In genomic region chr15:41666353-41666920, GRCh38 we compare ENCODE assay signal across 17 cellular contexts. TPM values are rescaled to one million over a fixed set of nuclear protein-coding genes. Genes with fewer than 3 reads are reported as not detected.
A peak's percentile ranks its signal among the peaks of the same experiment; 100 is the strongest.
DNase-seq lines count a peak whose midpoint lies in the region; ATAC-seq and TF ChIP-seq lines count a peak whose summit lies in the region.
"Had no signal": no experiment of that assay in that cellular context is flagged by ENCODE, and none has a peak within 500 bp of the region (broad histone marks: within the 10 kb centered on the region; RNA-seq: fewer than 3 reads in every experiment).

No MANE protein-coding gene starts in this region.

- H3K36me3 ChIP-seq in HEK293 (ENCODE audit: control insufficient read depth in 2 of 2, insufficient read depth in 1 of 2, low read length in 2 of 2) (peaks cover 0 to 11% of the 10 kb centered on the region in 2 experiments; a peak in 1 of 3 replicates), adipocyte (ENCODE audit: control insufficient read depth, insufficient read depth, low read length, severe bottlenecking) (peaks cover 4% of the 10 kb centered on the region), hepatocyte (replicated peaks; ENCODE audit: insufficient read depth, low read depth) (no peaks in the 10 kb centered on the region), sigmoid colon (no peaks in the 10 kb centered on the region)

- ATAC-seq in GM21737 (IDR thresholded peaks at IDR 0.05; ENCODE audit: unreplicated experiment) = no peak
- ATAC-seq: activated T-cell treated with anti-CD3 and anti-CD28 coated beads, Interleukin-2, amount 50 U/mL, for 4 hours; stimulated activated naive CD8-positive, alpha-beta T cell treated with anti-CD3 and anti-CD28 coated beads, Interleukin-15, amount 100 ng/mL, for 72 hours; upper lobe of right lung had no signal

- H3K4me1 ChIP-seq in HEK293 (ENCODE audit: control insufficient read depth, insufficient read depth, low read length) (peaks cover 15% of the 10 kb centered on the region), adipocyte (ENCODE audit: control insufficient read depth, insufficient read depth, low read length) (peaks cover 10% of the 10 kb centered on the region), hepatocyte (ENCODE audit: insufficient read depth) (peaks cover 11% of the 10 kb centered on the region), sigmoid colon (peaks cover 0 to 41% (median 29%) of the 10 kb centered on the region in 4 donors)

- TF ChIP-seq CTCF in HEK293 (tag by site-specific recombination; IDR thresholded peaks at IDR 0.05) (no peak), hepatocyte (IDR thresholded peaks at IDR 0.05; ENCODE audit: poor library complexity) (no peak), sigmoid colon (IDR thresholded peaks at IDR 0.05) (no peak)

- H3K9ac ChIP-seq in adipocyte (ENCODE audit: low read length) = no peak overlapping the region

- no peak for TF ChIP-seq POLR2A in sigmoid colon (IDR thresholded peaks at IDR 0.05)

- H3K27ac ChIP-seq in HEK293 (ENCODE audit: extremely low read depth, low read depth, low read length) = no peak overlapping the region
- H3K27ac ChIP-seq in hepatocyte = peak overlapping the region; percentile 21
- H3K27ac ChIP-seq in sigmoid colon = peak overlapping the region in 2 of 4 donors; percentile 19 to 20
- H3K27ac ChIP-seq: HL-60, upper lobe of right lung had no signal

- peaks cover 57% of the 10 kb centered on the region for H4K20me1 ChIP-seq in hepatocyte (ENCODE audit: insufficient read depth, poor library complexity, severe bottlenecking)

- POLR2A ChIA-PET in HEK293 (lab: Yijun Ruan, JAX) = no interaction called here

- no peak overlapping the region for H2AFZ ChIP-seq in hepatocyte

- no peak for TF ChIP-seq EP300 in sigmoid colon (IDR thresholded peaks at IDR 0.05)

- DNase-seq in ACHN (peak; percentile 15), adipocyte (ENCODE audit: low read depth) (peak; percentile 42), hepatocyte (ENCODE audit: low spot score) (no peak), sigmoid colon (no peak), NCI-H2196 treated with DMSO at 0.1 percent for 48 hours (lab: John Stamatoyannopoulos, UW; ENCODE audit: unreplicated experiment) (no peak)
- DNase-seq in activated CD4-positive, CD25-positive, alpha-beta regulatory T cell (lab: John Stamatoyannopoulos, UW) = no peak
- DNase-seq: activated T-cell treated with anti-CD3 and anti-CD28 coated beads, Interleukin-2, amount 50 U/mL, for 4 hours; COR-L47; effector memory CD4-positive, alpha-beta T cell; KBM-7; midbrain; NCI-H1105; stimulated activated naive CD8-positive, alpha-beta T cell treated with anti-CD3 and anti-CD28 coated beads, Interleukin-15, amount 100 ng/mL, for 72 hours; upper lobe of right lung had no signal

- CTCF ChIA-PET in HEK293 (lab: Yijun Ruan, JAX) = no interaction called here

- H3K9me3 ChIP-seq in HEK293 (ENCODE audit: control insufficient read depth, insufficient read depth, low read depth, low read length) (no peaks in the 10 kb centered on the region), adipocyte (ENCODE audit: control insufficient read depth, low read length) (no peaks in the 10 kb centered on the region), hepatocyte (ENCODE audit: low read depth) (no peaks in the 10 kb centered on the region), sigmoid colon (no peaks in the 10 kb centered on the region)
- H3K9me3 ChIP-seq: upper lobe of right lung had no signal

- H3K4me2 ChIP-seq in hepatocyte = peak overlapping the region; percentile 10

- H3K79me2 ChIP-seq in hepatocyte = peaks cover 96% of the 10 kb centered on the region

- in situ Hi-C loops in ACHN (cut with HindIII; ENCODE audit: low pct_ligation_motif_present, low pct_unique_long_range_greater_than_20kb, low sequenced_read_pairs) = no loop called here

- H3K9me2 ChIP-seq in hepatocyte (replicated peaks; ENCODE audit: insufficient read depth) = no peaks in the 10 kb centered on the region

- 42% methylated on average over 3 of the region's 3 CpGs for WGBS in hepatocyte (ENCODE audit: low lambda C conversion rate, missing lambda C conversion rate)
- 27 to 63% methylated on average over 3 of the region's 3 CpGs for WGBS in sigmoid colon, 2 donors

- H3K27me3 ChIP-seq in adipocyte (replicated peaks; ENCODE audit: control insufficient read depth, insufficient read depth, low read length) (no peaks in the 10 kb centered on the region), hepatocyte (no peaks in the 10 kb centered on the region), sigmoid colon (no peaks in the 10 kb centered on the region)
- H3K27me3 ChIP-seq: upper lobe of right lung had no signal

- intact Hi-C loops in sigmoid colon (cut with DNase I) = no loop called here

- H3K4me3 ChIP-seq in HEK293 (ENCODE audit: low read depth, low read length) = no peak overlapping the region
- no peak overlapping the region for H3K4me3 ChIP-seq in adipocyte (ENCODE audit: low read length)
- no peak overlapping the region for H3K4me3 ChIP-seq in hepatocyte
- H3K4me3 ChIP-seq in sigmoid colon = no peak overlapping the region
- H3K4me3 ChIP-seq: upper lobe of right lung had no signal

TF ChIP-seq in HEK293, 187 proteins besides CTCF, POLR2A, EP300 and RAD21 (continues in another document):
- TF ChIP-seq ZNF341 (tag by site-specific recombination; IDR thresholded peaks at IDR 0.05; ENCODE audit: low read depth) (no peak), ZBTB10 (tag by site-specific recombination; IDR thresholded peaks at IDR 0.05) (no peak), ZNF777 (tag by site-specific recombination; IDR thresholded peaks at IDR 0.05; ENCODE audit: borderline replicate concordance) (no peak), ZNF707 (tag by site-specific recombination; IDR thresholded peaks at IDR 0.05) (no peak), ZNF639 (tag by site-specific recombination; IDR thresholded peaks at IDR 0.05) (no peak), ZNF791 (tag by site-specific recombination; IDR thresholded peaks at IDR 0.05) (no peak), ZNF449 (tag by site-specific recombination; IDR thresholded peaks at IDR 0.05) (peak; percentile 54; the same call in 1 of the 2 replicates), KLF10 (tag by site-specific recombination; IDR thresholded peaks at IDR 0.05) (no peak), ZNF843 (tag by site-specific recombination; IDR thresholded peaks at IDR 0.05) (no peak), KLF1 (tag by site-specific recombination; IDR thresholded peaks at IDR 0.05) (no peak), ZBTB1 (tag by site-specific recombination; IDR thresholded peaks at IDR 0.05) (no peak), GFI1B (tag by site-specific recombination; IDR thresholded peaks at IDR 0.05) (no peak)
- TF ChIP-seq, protein P1, sequence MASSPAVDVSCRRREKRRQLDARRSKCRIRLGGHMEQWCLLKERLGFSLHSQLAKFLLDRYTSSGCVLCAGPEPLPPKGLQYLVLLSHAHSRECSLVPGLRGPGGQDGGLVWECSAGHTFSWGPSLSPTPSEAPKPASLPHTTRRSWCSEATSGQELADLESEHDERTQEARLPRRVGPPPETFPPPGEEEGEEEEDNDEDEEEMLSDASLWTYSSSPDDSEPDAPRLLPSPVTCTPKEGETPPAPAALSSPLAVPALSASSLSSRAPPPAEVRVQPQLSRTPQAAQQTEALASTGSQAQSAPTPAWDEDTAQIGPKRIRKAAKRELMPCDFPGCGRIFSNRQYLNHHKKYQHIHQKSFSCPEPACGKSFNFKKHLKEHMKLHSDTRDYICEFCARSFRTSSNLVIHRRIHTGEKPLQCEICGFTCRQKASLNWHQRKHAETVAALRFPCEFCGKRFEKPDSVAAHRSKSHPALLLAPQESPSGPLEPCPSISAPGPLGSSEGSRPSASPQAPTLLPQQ (tag by site-specific recombination; IDR thresholded peaks at IDR 0.05) = 0 out of 2 replicates have a peak, but pooled peaks have one; percentile 54

RNA-seq across cellular contexts. Expression of gene MGA, which starts 6.2 kb away (rescaled TPM):
- total RNA-seq in hepatocyte (35.0 and 39.6 TPM in 2 replicates), sigmoid colon (10 to 100 TPM; 36.0 to 64.8 (median 60.6) TPM)
- polyA plus RNA-seq in hepatocyte (10.9 and 11.7 TPM in 2 replicates), sigmoid colon (1 to 10 TPM; 1.4 to 5.6 (median 2.4) TPM)

Comparison
In these comparisons a context has a peak if more than half of its experiments do, and no peak if none do; other contexts are left out.
1. DNase-seq: peak in ACHN (single experiment) and adipocyte (single experiment); none in hepatocyte (single experiment), sigmoid colon (single experiment), activated CD4-positive, CD25-positive, alpha-beta regulatory T cell (0 of 4) and NCI-H2196 treated with DMSO at 0.1 percent for 48 hours (single experiment).